Comparison of ENCODE assay signal across 13 cellular contexts in the genomic region with DNA sequence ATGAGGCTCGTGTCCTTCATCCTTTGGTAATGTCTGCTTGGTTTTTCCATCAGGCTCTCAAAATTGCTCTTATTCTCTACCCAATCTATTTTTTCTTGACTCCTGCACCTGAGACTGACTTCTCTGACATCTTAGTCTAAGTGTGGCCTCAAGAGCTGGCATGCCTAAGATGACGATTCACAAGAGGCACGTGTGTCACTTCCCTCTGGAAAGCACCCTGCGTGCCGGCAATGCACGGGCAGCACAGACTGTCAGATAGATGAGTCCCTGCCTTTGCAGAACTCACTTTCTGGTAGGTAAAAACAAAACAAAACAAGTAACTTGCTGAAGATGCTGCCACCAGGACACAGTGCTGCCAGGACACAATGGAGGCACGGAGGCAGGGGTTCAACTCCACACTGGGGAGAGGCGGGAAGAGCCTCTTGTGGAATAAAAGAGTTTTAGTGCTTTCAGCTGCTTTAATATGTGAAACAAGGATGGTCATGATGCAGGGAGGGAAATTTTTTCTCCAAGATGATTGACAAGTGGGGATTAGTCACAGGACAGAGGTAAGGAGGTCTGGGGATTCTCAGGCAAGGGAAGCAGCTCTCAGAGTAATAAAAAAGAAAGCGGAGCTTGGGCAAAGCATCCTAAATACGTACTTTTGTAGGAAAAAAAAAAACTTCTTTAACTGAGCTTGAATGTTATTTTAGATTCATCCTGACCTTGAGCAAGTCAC. TPM values are rescaled to one million over a fixed set of nuclear protein-coding genes. Genes with fewer than 3 reads are reported as not detected.
DNase-seq lines count a peak whose midpoint lies in the region; ATAC-seq, FAIRE-seq and TF ChIP-seq lines count a peak whose summit lies in the region.
"Had no signal": no experiment of that assay in that cellular context is flagged by ENCODE, and none has a peak within 500 bp of the region (broad histone marks: within the 10 kb centered on the region; RNA-seq: fewer than 3 reads in every experiment).

No MANE protein-coding gene starts in this region.

- no peaks in the 10 kb centered on the region for H3K27me3 ChIP-seq in naive thymus-derived CD4-positive, alpha-beta T cell (ENCODE audit: control insufficient read depth in 2 of 2, insufficient read depth in 2 of 2, low read length in 2 of 2)
- H3K27me3 ChIP-seq in small intestine (ENCODE audit: control insufficient read depth in 2 of 2, insufficient read depth in 2 of 2, low read length in 2 of 2), result no peaks in the 10 kb centered on the region
- no peaks in the 10 kb centered on the region for H3K27me3 ChIP-seq in gastroesophageal sphincter

- TF ChIP-seq POLR2A in gastroesophageal sphincter (IDR thresholded peaks at IDR 0.05), result no peak

- CTCF ChIA-PET in naive thymus-derived CD4-positive, alpha-beta T cell (lab: Charles Lee), result no interaction called here

- DNase-seq in activated CD4-positive, alpha-beta T cell treated with anti-CD3 and anti-CD28 coated beads, Interleukin-2, amount 50 U/mL, for 48 hours, result peak; percentile 9 to 12
- DNase-seq in activated CD4-positive, alpha-beta T cell treated with anti-CD3 and anti-CD28 coated beads, Interleukin-2, amount 50 U/mL, for 1 hour, result no peak
- DNase-seq in naive thymus-derived CD4-positive, alpha-beta T cell, result no peak
- DNase-seq in NCI-H2171 (lab: John Stamatoyannopoulos, UW) (no peak), small intestine (no peak)

- ATAC-seq in GM21515 (IDR thresholded peaks at IDR 0.05; ENCODE audit: unreplicated experiment) (peak; percentile 94), HG03175 (IDR thresholded peaks at IDR 0.05; ENCODE audit: unreplicated experiment) (peak; percentile 79), gastroesophageal sphincter (no peak)
- peak; percentile 49 for ATAC-seq in naive thymus-derived CD4-positive, alpha-beta T cell

- WGBS in small intestine, 3 donors, result 67 to 73% (median 69%) methylated on average over 10 of the region's 10 CpGs
- WGBS in gastroesophageal sphincter (ENCODE audit: low coverage in 1 of 2), 2 donors, result 38 to 72% methylated on average over 2 to 8 of the region's 10 CpGs

- no peak overlapping the region for H3K27ac ChIP-seq in naive thymus-derived CD4-positive, alpha-beta T cell (ENCODE audit: low read depth, low read length)
- H3K27ac ChIP-seq in small intestine (ENCODE audit: low read depth in 1 of 2, low read length in 1 of 2) (no peak overlapping the region), gastroesophageal sphincter (no peak overlapping the region)
- H3K27ac ChIP-seq: epithelial cell of prostate had no signal

- peak overlapping the region in 2 of 9 donors; percentile 2 to 7 for H3K27ac Mint-ChIP-seq in naive thymus-derived CD4-positive, alpha-beta T cell
- H3K27ac Mint-ChIP-seq: activated naive CD4-positive, alpha-beta T cell treated with anti-CD3 and anti-CD28 coated beads, Interleukin-2, amount 50 U/mL, for 24 hours had no signal

- peaks cover 0 to 12% (median 0%) of the 10 kb centered on the region in 3 experiments for H3K36me3 ChIP-seq in naive thymus-derived CD4-positive, alpha-beta T cell (ENCODE audit: control insufficient read depth in 2 of 3, insufficient read depth in 3 of 3, low read length in 3 of 3)
- H3K36me3 ChIP-seq in small intestine (ENCODE audit: control insufficient read depth in 2 of 2, insufficient read depth in 2 of 2, low read length in 2 of 2) (peaks cover 0 to 14% of the 10 kb centered on the region in 2 donors), gastroesophageal sphincter (peaks cover 0 to 76% of the 10 kb centered on the region in 2 donors)

- no peaks in the 10 kb centered on the region for H3K4me1 ChIP-seq in naive thymus-derived CD4-positive, alpha-beta T cell (ENCODE audit: control insufficient read depth in 2 of 2, insufficient read depth in 2 of 2, low read length in 2 of 2)
- peaks cover 5 to 14% of the 10 kb centered on the region in 2 donors for H3K4me1 ChIP-seq in small intestine (ENCODE audit: control insufficient read depth in 2 of 2, insufficient read depth in 1 of 2, low read depth in 1 of 2, low read length in 1 of 2)
- H3K4me1 ChIP-seq in gastroesophageal sphincter, result peaks cover 0 to 9% (median 0%) of the 10 kb centered on the region in 3 donors

- no peak for TF ChIP-seq CTCF in gastroesophageal sphincter (IDR thresholded peaks at IDR 0.05)

- no peaks in the 10 kb centered on the region for H3K9me3 ChIP-seq in naive thymus-derived CD4-positive, alpha-beta T cell (ENCODE audit: control insufficient read depth in 2 of 3, low read length in 3 of 3)
- H3K9me3 ChIP-seq in small intestine (ENCODE audit: control insufficient read depth, low read depth), result no peaks in the 10 kb centered on the region
- H3K9me3 ChIP-seq in gastroesophageal sphincter, result no peaks in the 10 kb centered on the region

- H3K4me1 Mint-ChIP-seq in naive thymus-derived CD4-positive, alpha-beta T cell, result peaks cover 0 to 7% (median 3%) of the 10 kb centered on the region in 7 donors

- intact Hi-C loops in naive thymus-derived CD4-positive, alpha-beta T cell (cut with micrococcal nuclease), result no loop called here

- H3K36me3 Mint-ChIP-seq in naive thymus-derived CD4-positive, alpha-beta T cell, result peaks cover 0 to 39% (median 16%) of the 10 kb centered on the region in 5 donors

- no peak for TF ChIP-seq EP300 in gastroesophageal sphincter (IDR thresholded peaks at IDR 0.05)

- H3K27me3 Mint-ChIP-seq in naive thymus-derived CD4-positive, alpha-beta T cell, result no peaks in the 10 kb centered on the region
- H3K27me3 Mint-ChIP-seq: activated naive CD4-positive, alpha-beta T cell treated with anti-CD3 and anti-CD28 coated beads, Interleukin-2, amount 50 U/mL, for 24 hours had no signal

- POLR2A ChIA-PET in naive thymus-derived CD4-positive, alpha-beta T cell (lab: Charles Lee), result no interaction called here

- H3K9me3 Mint-ChIP-seq in naive thymus-derived CD4-positive, alpha-beta T cell, result no peaks in the 10 kb centered on the region
- H3K9me3 Mint-ChIP-seq: activated naive CD4-positive, alpha-beta T cell treated with anti-CD3 and anti-CD28 coated beads, Interleukin-2, amount 50 U/mL, for 24 hours had no signal

- no peak overlapping the region for H3K4me3 ChIP-seq in naive thymus-derived CD4-positive, alpha-beta T cell (ENCODE audit: low read length)
- no peak overlapping the region for H3K4me3 ChIP-seq in small intestine (ENCODE audit: low read depth in 1 of 2, low read length in 2 of 2)
- H3K4me3 ChIP-seq in gastroesophageal sphincter, result no peak overlapping the region

- no peak for FAIRE-seq in small intestine (lab: Jason Lieb, UNC)

- H3K4me3 Mint-ChIP-seq in naive thymus-derived CD4-positive, alpha-beta T cell, result no peak overlapping the region
- H3K4me3 Mint-ChIP-seq: activated naive CD4-positive, alpha-beta T cell treated with anti-CD3 and anti-CD28 coated beads, Interleukin-2, amount 50 U/mL, for 24 hours had no signal

RNA-seq across cellular contexts. Expression of gene CYB5A, which starts 27.3 kb away (rescaled TPM):
- total RNA-seq in naive thymus-derived CD4-positive, alpha-beta T cell, result 10 to 100 TPM; 13.9 to 36.9 (median 22.6) TPM
- 10 to 100 TPM; 46.6 to 57.3 TPM for polyA plus RNA-seq in naive thymus-derived CD4-positive, alpha-beta T cell
- 1,000 to 10,000 TPM in 1 of 3 donors, 100 to 1,000 TPM in 2; 373 to 1,144 (median 757) TPM for polyA plus RNA-seq in small intestine
- total RNA-seq in gastroesophageal sphincter, result 100 to 1,000 TPM in 1 of 4 donors, 10 to 100 TPM in 3; 53.8 to 118 (median 75.2) TPM

RNA-seq across cellular contexts. Expression of gene C18orf63, which starts 51.2 kb away (rescaled TPM):
- total RNA-seq in naive thymus-derived CD4-positive, alpha-beta T cell, result not detected
- not detected for polyA plus RNA-seq in naive thymus-derived CD4-positive, alpha-beta T cell
- not detected for polyA plus RNA-seq in small intestine
- total RNA-seq in gastroesophageal sphincter, result not detected
- total RNA-seq: NCI-H460; posterior vena cava; T-helper 2 cell treated with Interferon-gamma antibody and Interleukin-4, amounts not matched to agents 100 ng/mL and 5 ng/mL, for 36 hours had no signal

Comparison
In these comparisons a context has a peak if more than half of its experiments do, and no peak if none do; other contexts are left out.
1. DNase-seq: peak in activated CD4-positive, alpha-beta T cell treated with anti-CD3 and anti-CD28 coated beads, Interleukin-2, amount 50 U/mL, for 48 hours (2 of 2); none in activated CD4-positive, alpha-beta T cell treated with anti-CD3 and anti-CD28 coated beads, Interleukin-2, amount 50 U/mL, for 1 hour (single experiment), naive thymus-derived CD4-positive, alpha-beta T cell (0 of 9), NCI-H2171 (single experiment) and small intestine (single experiment).